ENCODE assay signal across 16 cellular contexts in the genomic region with DNA sequence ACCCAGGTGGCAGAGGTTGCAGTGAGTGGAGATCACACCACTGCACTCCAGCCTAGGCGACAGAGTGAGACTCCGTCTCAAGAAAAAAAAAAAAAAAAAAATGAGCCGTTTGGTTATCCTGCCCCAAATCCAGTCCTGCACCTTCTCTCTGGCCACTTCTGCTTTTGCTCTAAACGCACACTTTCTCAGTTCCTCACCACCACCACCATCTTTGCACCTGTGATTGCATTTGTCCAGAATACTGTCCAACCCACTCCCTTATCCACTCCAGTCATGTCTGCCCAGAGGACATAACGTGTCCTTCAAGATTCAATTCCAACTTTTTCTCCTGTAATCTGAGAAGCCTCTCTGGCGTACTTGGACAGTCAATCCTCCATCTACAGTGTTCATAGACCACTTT. TPM values are rescaled to one million over a fixed set of nuclear protein-coding genes. Genes with fewer than 3 reads are reported as not detected.
DNase-seq lines count a peak whose midpoint lies in the region; ATAC-seq, FAIRE-seq and TF ChIP-seq lines count a peak whose summit lies in the region.
"Had no signal": no experiment of that assay in that cellular context is flagged by ENCODE, and none has a peak within 500 bp of the region (broad histone marks: within the 10 kb centered on the region; RNA-seq: fewer than 3 reads in every experiment).

No MANE protein-coding gene starts in this region.

- DNase-seq in HepG2 (ENCODE audit: low spot score) (no peak), right lobe of liver (no peak), RPMI8226 (peak; percentile 90), cerebellar nuclear complex (lab: John Stamatoyannopoulos, UW) (no peak), T-helper 17 cell (no peak), Calu3 (no peak)
- peak; percentile 27 for DNase-seq in stimulated activated naive B cell treated with anti-CD40 and anti-IgM and Interleukin-4, amounts not matched to agents 10 μg/mL and 1 μg/mL and 100 μg/mL, for 72 hours
- DNase-seq: 8988T; activated naive CD8-positive, alpha-beta T cell treated with anti-CD3 and anti-CD28 coated beads, Interleukin-2, amount 10 ng/mL, durations not matched to agents 7 days and 5 days; activated T-cell treated with anti-CD3 and anti-CD28 coated beads, Interleukin-2, amount 50 U/mL, for 1 hour; effector CD8-positive, alpha-beta T cell; NCI-H1092 treated with DMSO at 0.1 percent for 48 hours; upper lobe of left lung had no signal

- no peak for TF ChIP-seq EP300 in HepG2 (IDR thresholded peaks at IDR 0.05; ENCODE audit: low read depth in 2 of 2, low read length in 2 of 2)
- TF ChIP-seq EP300 in HepG2 (CRISPR knock-in tag; IDR thresholded peaks at IDR 0.05; ENCODE audit: borderline replicate concordance) = no peak

- no peaks in the 10 kb centered on the region for H3K9me3 Mint-ChIP-seq in stimulated activated naive B cell treated with anti-CD40 and anti-IgM and Interleukin-4, amounts not matched to agents 10 μg/mL and 1 μg/mL and 100 μg/mL, for 72 hours
- no peaks in the 10 kb centered on the region for H3K9me3 Mint-ChIP-seq in Calu3 (ENCODE audit: low read depth, unreplicated experiment)
- H3K9me3 Mint-ChIP-seq: activated naive CD8-positive, alpha-beta T cell treated with anti-CD3 and anti-CD28 coated beads, Interleukin-2, amount 10 ng/mL, durations not matched to agents 7 days and 5 days had no signal

- BruUV-seq in HepG2 (replicated peaks; lab: Mats Ljungman, UMichigan) (no TSS peak), Calu3 (replicated peaks; lab: Mats Ljungman, UMichigan) (no TSS peak)

- H3K27ac ChIP-seq in HepG2 (ENCODE audit: extremely low read length, insufficient read depth, low read length) (no peak overlapping the region), right lobe of liver (no peak overlapping the region)
- H3K27ac ChIP-seq: C4-2B, upper lobe of left lung had no signal

- ATAC-seq in HepG2 (no peak), right lobe of liver (no peak), HG03354 (IDR thresholded peaks at IDR 0.05; ENCODE audit: poor library complexity, severe bottlenecking, unreplicated experiment) (peak; percentile 22), T-helper 17 cell (no peak)
- ATAC-seq in stimulated activated naive B cell treated with anti-CD40 and anti-IgM and Interleukin-4, amounts not matched to agents 10 μg/mL and 1 μg/mL and 100 μg/mL, for 72 hours (replicated peaks) = peak; percentile 40 to 44

- TF ChIP-seq POLR2A in HepG2 (IDR thresholded peaks at IDR 0.05; ENCODE audit: insufficient read depth in 1 of 2, low read depth in 2 of 2, low read length in 2 of 2) = no peak
- TF ChIP-seq POLR2A in right lobe of liver (IDR thresholded peaks at IDR 0.05) = no peak

- H3K36me3 ChIP-seq in HepG2 (replicated peaks in 1 of 2; ENCODE audit: control insufficient read depth in 1 of 2, insufficient read depth in 2 of 2, low read length in 2 of 2) = peaks cover 0 to 5% of the 10 kb centered on the region in 2 experiments; a peak in 1 of 5 replicates
- H3K36me3 ChIP-seq in right lobe of liver = no peaks in the 10 kb centered on the region
- H3K36me3 ChIP-seq: upper lobe of left lung had no signal

- H3K79me2 ChIP-seq in HepG2 (ENCODE audit: insufficient read depth, low read length) = peaks cover 22% of the 10 kb centered on the region

- H3K9me3 ChIP-seq in HepG2 (ENCODE audit: low read length) (no peaks in the 10 kb centered on the region), right lobe of liver (no peaks in the 10 kb centered on the region), T-helper 17 cell (ENCODE audit: control insufficient read depth, low read length, poor library complexity, severe bottlenecking) (no peaks in the 10 kb centered on the region)
- H3K9me3 ChIP-seq: upper lobe of left lung had no signal

- TF ChIP-seq CTCF in HepG2 (CRISPR knock-in tag; IDR thresholded peaks at IDR 0.05) (no peak), right lobe of liver (IDR thresholded peaks at IDR 0.05) (no peak), Calu3 (IDR thresholded peaks at IDR 0.05; ENCODE audit: unreplicated experiment) (no peak)

- no peak overlapping the region for H3K4me2 ChIP-seq in HepG2 (ENCODE audit: low read depth, low read length)
- H3K4me2 ChIP-seq: smooth muscle cell had no signal

- no peaks in the 10 kb centered on the region for H3K27me3 Mint-ChIP-seq in stimulated activated naive B cell treated with anti-CD40 and anti-IgM and Interleukin-4, amounts not matched to agents 10 μg/mL and 1 μg/mL and 100 μg/mL, for 72 hours
- H3K27me3 Mint-ChIP-seq in T-helper 17 cell (no peaks in the 10 kb centered on the region), Calu3 (ENCODE audit: unreplicated experiment) (peaks cover 5% of the 10 kb centered on the region)

- no peaks in the 10 kb centered on the region for H4K20me1 ChIP-seq in HepG2 (ENCODE audit: insufficient read depth, low read length)

- no peak overlapping the region for H3K27ac Mint-ChIP-seq in stimulated activated naive B cell treated with anti-CD40 and anti-IgM and Interleukin-4, amounts not matched to agents 10 μg/mL and 1 μg/mL and 100 μg/mL, for 72 hours
- H3K27ac Mint-ChIP-seq in T-helper 17 cell (no peak overlapping the region), Calu3 (ENCODE audit: unreplicated experiment) (no peak overlapping the region)
- H3K27ac Mint-ChIP-seq: activated naive CD8-positive, alpha-beta T cell treated with anti-CD3 and anti-CD28 coated beads, Interleukin-2, amount 10 ng/mL, durations not matched to agents 7 days and 5 days had no signal

- intact Hi-C loops in HepG2 (cut with micrococcal nuclease; ENCODE audit: unreplicated experiment) (no loop called here), right lobe of liver (cut with DNase I) (no loop called here), Calu3 (cut with micrococcal nuclease; ENCODE audit: unreplicated experiment) (no loop called here)

- 62% methylated on average over 6 of the region's 6 CpGs for WGBS in HepG2 (ENCODE audit: low lambda C conversion rate)
- 52% methylated on average over 5 of the region's 6 CpGs for WGBS in right lobe of liver (ENCODE audit: insufficient coverage, low coverage, low lambda C conversion rate, missing lambda C conversion rate)

- no peak for TF ChIP-seq RAD21 in HepG2 (CRISPR knock-in tag; IDR thresholded peaks at IDR 0.05)

- no peak overlapping the region for H3K4me3 ChIP-seq in HepG2 (replicated peaks in 1 of 3; ENCODE audit: insufficient read depth in 1 of 3, low read depth in 2 of 3, low read length in 3 of 3)
- H3K4me3 ChIP-seq in right lobe of liver = no peak overlapping the region
- H3K4me3 ChIP-seq: smooth muscle cell, upper lobe of left lung had no signal

- no peaks in the 10 kb centered on the region for H3K36me3 Mint-ChIP-seq in stimulated activated naive B cell treated with anti-CD40 and anti-IgM and Interleukin-4, amounts not matched to agents 10 μg/mL and 1 μg/mL and 100 μg/mL, for 72 hours
- no peaks in the 10 kb centered on the region for H3K36me3 Mint-ChIP-seq in T-helper 17 cell (ENCODE audit: low read depth)
- peaks cover 18% of the 10 kb centered on the region for H3K36me3 Mint-ChIP-seq in Calu3 (ENCODE audit: insufficient read depth, unreplicated experiment)

- H2AFZ ChIP-seq in HepG2 (ENCODE audit: low read length) = peak overlapping the region; percentile 40

- no peak for FAIRE-seq in HepG2 (lab: Jason Lieb, UNC)

- CTCF ChIA-PET in HepG2 (lab: Yijun Ruan, JAX; ENCODE audit: low intra/inter-chr PET ratio, low total read pairs) (no interaction called here), Calu3 (lab: Charles Lee) (no interaction called here)

- no peak overlapping the region for H3K9ac ChIP-seq in HepG2 (ENCODE audit: insufficient read depth, low read depth, low read length)

- POLR2A ChIA-PET in HepG2 (lab: Yijun Ruan, JAX) = no interaction called here

- H3K27me3 ChIP-seq in HepG2 (ENCODE audit: control insufficient read depth in 1 of 2, insufficient read depth in 2 of 2, low read length in 2 of 2) (no peaks in the 10 kb centered on the region; a peak in 1 of 5 replicates), right lobe of liver (no peaks in the 10 kb centered on the region)
- H3K27me3 ChIP-seq: upper lobe of left lung had no signal

- in situ Hi-C loops in HepG2 (cut with HindIII; ENCODE audit: extremely low pct_ligation_motif_present, low pct_unique_long_range_greater_than_20kb) = no loop called here

- H3K4me3 Mint-ChIP-seq in stimulated activated naive B cell treated with anti-CD40 and anti-IgM and Interleukin-4, amounts not matched to agents 10 μg/mL and 1 μg/mL and 100 μg/mL, for 72 hours = no peak overlapping the region
- no peak overlapping the region for H3K4me3 Mint-ChIP-seq in T-helper 17 cell
- no peak overlapping the region for H3K4me3 Mint-ChIP-seq in Calu3 (ENCODE audit: low read depth, unreplicated experiment)
- H3K4me3 Mint-ChIP-seq: activated naive CD8-positive, alpha-beta T cell treated with anti-CD3 and anti-CD28 coated beads, Interleukin-2, amount 10 ng/mL, durations not matched to agents 7 days and 5 days had no signal

- H3K4me1 Mint-ChIP-seq in stimulated activated naive B cell treated with anti-CD40 and anti-IgM and Interleukin-4, amounts not matched to agents 10 μg/mL and 1 μg/mL and 100 μg/mL, for 72 hours = peaks cover 14 to 47% of the 10 kb centered on the region in 2 donors
- H3K4me1 Mint-ChIP-seq in T-helper 17 cell (peaks cover 31% of the 10 kb centered on the region), Calu3 (ENCODE audit: low read depth, unreplicated experiment) (peaks cover 31% of the 10 kb centered on the region)

- H3K4me1 ChIP-seq in HepG2 (ENCODE audit: insufficient read depth, low read length) (peaks cover 65% of the 10 kb centered on the region), right lobe of liver (peaks cover 0 to 3% (median 0%) of the 10 kb centered on the region in 4 donors)

RNA-seq across cellular contexts. Expression of a gene that starts 2.2 kb away (rescaled TPM):
- total RNA-seq in HepG2 (2016; rRNA removed; fragmentation: Illumina TruSeq; extraction: Trizol) (40.8 and 57.5 TPM in 2 replicates), right lobe of liver (under 1 TPM in 5 of 6 experiments, not detected in 1; 0.22 to 0.80 (median 0.50) TPM), T-helper 17 cell (1 to 10 TPM in 1 of 2 donors, under 1 TPM in 1; 0.32 to 1.6 TPM), Calu3 (2022) (32.7 and 43.2 TPM in 2 replicates)
- total RNA-seq in HepG2 (2016; cell fraction: cytosol; rRNA removed; fragmentation: Illumina TruSeq; extraction: Trizol; ENCODE audit: low read depth) = 7.0 TPM in 2 replicates
- total RNA-seq in HepG2 (2016; cell fraction: insoluble cytoplasmic fraction; rRNA removed; fragmentation: Illumina TruSeq; extraction: Trizol) = 43.3 and 55.7 TPM in 2 replicates
- total RNA-seq in HepG2 (2016; cell fraction: membrane; rRNA removed; fragmentation: Illumina TruSeq; extraction: Trizol) = 15.1 and 15.5 TPM in 2 replicates
- total RNA-seq in HepG2 (2016; cell fraction: nucleus; rRNA removed; fragmentation: Illumina TruSeq; extraction: Trizol) = 16.9 and 19.9 TPM in 2 replicates
- 6.0 and 10.9 TPM in 2 replicates for polyA plus RNA-seq in HepG2 (2011; rRNA removed)
- 6.1 and 6.5 TPM in 2 replicates for polyA plus RNA-seq in HepG2 (2011; cell fraction: cytosol; rRNA removed)
- 4.6 TPM in 2 replicates for polyA plus RNA-seq in HepG2 (2011; cell fraction: nucleus; rRNA removed)
- polyA plus RNA-seq in HepG2 (2012) = 9.8 and 17.4 TPM in 2 replicates
- 2.6 and 2.8 TPM in 2 replicates for polyA plus RNA-seq in HepG2 (2016; cell fraction: cytosol; fragmentation: Illumina TruSeq; extraction: Trizol; ENCODE audit: low read depth)
- 41.0 and 43.9 TPM in 2 replicates for polyA plus RNA-seq in HepG2 (2016; cell fraction: insoluble cytoplasmic fraction; fragmentation: Illumina TruSeq; extraction: Trizol; ENCODE audit: low read depth)
- polyA plus RNA-seq in HepG2 (2016; cell fraction: membrane; fragmentation: Illumina TruSeq; extraction: Trizol; ENCODE audit: low read depth) = 5.1 and 5.7 TPM in 2 replicates
- polyA plus RNA-seq in HepG2 (2016; cell fraction: nucleus; fragmentation: Illumina TruSeq; extraction: Trizol; ENCODE audit: insufficient read depth, low read depth) = 18.2 and 19.2 TPM in 2 replicates
- 9.2 and 31.3 TPM in 2 replicates for polyA minus RNA-seq in HepG2 (2011; rRNA and poly(A)+ RNA removed; ENCODE audit: low replicate concordance)
- polyA minus RNA-seq in HepG2 (2011; cell fraction: cytosol; rRNA and poly(A)+ RNA removed) = 9.6 and 16.1 TPM in 2 replicates
- polyA minus RNA-seq in HepG2 (2011; cell fraction: nucleus; rRNA and poly(A)+ RNA removed) = 10.6 and 16.0 TPM in 2 replicates

Comparison
In these comparisons a context has a peak if more than half of its experiments do, and no peak if none do; other contexts are left out.
1. ATAC-seq: peak in HG03354 (single experiment) and stimulated activated naive B cell treated with anti-CD40 and anti-IgM and Interleukin-4, amounts not matched to agents 10 μg/mL and 1 μg/mL and 100 μg/mL, for 72 hours (2 of 2); none in HepG2 (single experiment), right lobe of liver (0 of 4) and T-helper 17 cell (single experiment).
2. DNase-seq: peak in RPMI8226 (single experiment) and stimulated activated naive B cell treated with anti-CD40 and anti-IgM and Interleukin-4, amounts not matched to agents 10 μg/mL and 1 μg/mL and 100 μg/mL, for 72 hours (single experiment); none in HepG2 (single experiment), right lobe of liver (0 of 3), cerebellar nuclear complex (0 of 2), T-helper 17 cell (0 of 3) and Calu3 (single experiment).